ENCODE assay signal across 13 cellular contexts in the genomic region with DNA sequence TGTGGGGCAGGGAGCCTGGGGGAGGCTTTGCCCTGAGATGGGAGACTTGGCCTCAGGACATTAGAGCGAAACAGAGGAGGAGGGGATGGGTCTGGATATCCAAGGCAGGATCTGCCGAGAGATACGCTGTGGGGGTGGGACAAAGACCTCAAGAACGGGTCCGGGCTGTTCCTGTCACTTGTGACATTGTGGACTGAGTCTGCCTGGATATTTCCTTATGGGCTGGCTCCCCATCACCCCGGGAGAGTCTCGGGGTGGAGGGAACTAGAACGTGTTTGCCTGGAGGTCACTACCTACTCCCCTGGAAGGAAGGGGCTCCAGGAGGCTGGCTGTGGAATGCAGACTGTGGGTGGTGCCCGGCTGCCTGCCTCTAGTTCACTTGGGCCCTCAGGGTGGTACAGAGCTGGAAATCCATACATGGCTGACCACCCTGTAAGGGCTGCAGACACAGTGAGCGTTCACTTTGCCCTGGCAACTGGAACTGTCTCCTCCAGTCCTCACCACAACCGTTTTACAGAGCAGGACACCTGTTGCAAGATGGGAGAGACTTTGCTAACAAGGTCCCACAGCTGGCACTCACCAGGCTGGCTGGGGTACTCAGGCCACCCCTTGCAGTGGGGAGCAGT. TPM values are rescaled to one million over a fixed set of nuclear protein-coding genes. Genes with fewer than 3 reads are reported as not detected.
DNase-seq lines count a peak whose midpoint lies in the region; ATAC-seq and TF ChIP-seq lines count a peak whose summit lies in the region.
"Had no signal": no experiment of that assay in that cellular context is flagged by ENCODE, and none has a peak within 500 bp of the region (broad histone marks: within the 10 kb centered on the region; RNA-seq: fewer than 3 reads in every experiment).

No MANE protein-coding gene starts in this region.

- no peaks in the 10 kb centered on the region for H3K36me3 ChIP-seq in CD8-positive, alpha-beta memory T cell (ENCODE audit: insufficient read depth, low read length)
- H3K36me3 ChIP-seq in right lobe of liver (no peaks in the 10 kb centered on the region), spleen (no peaks in the 10 kb centered on the region), tibial artery (no peaks in the 10 kb centered on the region)
- H3K36me3 ChIP-seq: thyroid gland had no signal

- H3K9me3 Mint-ChIP-seq in CD8-positive, alpha-beta memory T cell: no peaks in the 10 kb centered on the region
- no peaks in the 10 kb centered on the region for H3K9me3 Mint-ChIP-seq in activated B cell treated with CpG ODN at 0.5 μM for 24 hours

- no peak overlapping the region for H3K4me3 Mint-ChIP-seq in CD8-positive, alpha-beta memory T cell
- H3K4me3 Mint-ChIP-seq in activated B cell treated with CpG ODN at 0.5 μM for 24 hours: no peak overlapping the region
- H3K4me3 Mint-ChIP-seq: activated naive CD4-positive, alpha-beta T cell treated with anti-CD3 and anti-CD28 coated beads, Interleukin-2, amount 10 ng/mL, durations not matched to agents 7 days and 5 days had no signal

- TF ChIP-seq CTCF in activated B cell treated with CpG ODN at 0.5 μM for 24 hours (IDR thresholded peaks at IDR 0.05) (no peak), right lobe of liver (IDR thresholded peaks at IDR 0.05) (no peak), spleen (IDR thresholded peaks at IDR 0.05 in 8 of 11, conservative IDR thresholded peaks at IDR 0.05 in 3 of 11) (no peak), tibial artery (IDR thresholded peaks at IDR 0.05) (no peak), GM13977 (IDR thresholded peaks at IDR 0.05; ENCODE audit: extremely low read depth, insufficient read depth, missing control alignments) (no peak)

- ATAC-seq in activated B cell treated with CpG ODN at 0.5 μM for 24 hours (ENCODE audit: low read depth) (no peak), right lobe of liver (no peak)

- in situ Hi-C loops in GM13977 (cut with MboI; ENCODE audit: low pct_unique_long_range_greater_than_20kb, low sequenced_read_pairs, unreplicated experiment): no loop called here

- TF ChIP-seq POLR2A in right lobe of liver (IDR thresholded peaks at IDR 0.05) (no peak), spleen (IDR thresholded peaks at IDR 0.05) (no peak)

- CTCF ChIA-PET in CD8-positive, alpha-beta memory T cell (lab: Charles Lee): no interaction called here
- CTCF ChIA-PET in activated B cell treated with CpG ODN at 0.5 μM for 24 hours (lab: Charles Lee): no interaction called here

- H3K27ac ChIP-seq in CD8-positive, alpha-beta memory T cell (ENCODE audit: low read depth, low read length): peak overlapping the region; percentile 9
- H3K27ac ChIP-seq in right lobe of liver: peak overlapping the region; percentile 0 to 65 (median 33)
- peak overlapping the region in 7 of 8 donors; percentile 7 to 81 (median 67) for H3K27ac ChIP-seq in spleen
- H3K27ac ChIP-seq in tibial artery: no peak overlapping the region

- H3K27me3 Mint-ChIP-seq in CD8-positive, alpha-beta memory T cell: no peaks in the 10 kb centered on the region
- no peaks in the 10 kb centered on the region for H3K27me3 Mint-ChIP-seq in activated B cell treated with CpG ODN at 0.5 μM for 24 hours
- H3K27me3 Mint-ChIP-seq: activated naive CD4-positive, alpha-beta T cell treated with anti-CD3 and anti-CD28 coated beads, Interleukin-2, amount 10 ng/mL, durations not matched to agents 7 days and 5 days had no signal

- H3K27me3 ChIP-seq in CD8-positive, alpha-beta memory T cell (ENCODE audit: insufficient read depth, low read length, poor library complexity, severe bottlenecking): no peaks in the 10 kb centered on the region
- H3K27me3 ChIP-seq in right lobe of liver: no peaks in the 10 kb centered on the region
- no peaks in the 10 kb centered on the region for H3K27me3 ChIP-seq in spleen (replicated peaks in 1 of 7)
- no peaks in the 10 kb centered on the region for H3K27me3 ChIP-seq in tibial artery
- H3K27me3 ChIP-seq: thyroid gland had no signal

- DNase-seq in CD8-positive, alpha-beta memory T cell: no peak
- DNase-seq in activated B cell treated with CpG ODN at 0.5 μM for 24 hours (no peak), right lobe of liver (no peak), spleen (no peak), GM03348 (ENCODE audit: low spot score) (no peak), tibial artery (no peak), GM13977 (ENCODE audit: low spot score) (no peak), NCI-H187 treated with DMSO at 0.1 percent for 48 hours (lab: John Stamatoyannopoulos, UW) (no peak)
- DNase-seq: activated naive CD4-positive, alpha-beta T cell treated with anti-CD3 and anti-CD28 coated beads, Interleukin-2, amount 10 ng/mL, durations not matched to agents 7 days and 5 days; central memory CD4-positive, alpha-beta T cell; EL; MV-4-11; thyroid gland had no signal

- WGBS in right lobe of liver (ENCODE audit: insufficient coverage, low coverage, low lambda C conversion rate, missing lambda C conversion rate): 43% methylated on average over 2 of the region's 11 CpGs
- WGBS in spleen, 5 donors: 66 to 82% (median 68%) methylated on average over 11 of the region's 11 CpGs

- peaks cover 0 to 20% (median 0%) of the 10 kb centered on the region in 3 donors for H3K36me3 Mint-ChIP-seq in CD8-positive, alpha-beta memory T cell
- peaks cover 22% of the 10 kb centered on the region for H3K36me3 Mint-ChIP-seq in activated B cell treated with CpG ODN at 0.5 μM for 24 hours (ENCODE audit: low read depth)

- peaks cover 42% of the 10 kb centered on the region for H3K4me1 ChIP-seq in CD8-positive, alpha-beta memory T cell (ENCODE audit: insufficient read depth, low read length)
- H3K4me1 ChIP-seq in right lobe of liver: peaks cover 3 to 58% (median 21%) of the 10 kb centered on the region in 4 donors
- H3K4me1 ChIP-seq in spleen: peaks cover 40 to 100% (median 90%) of the 10 kb centered on the region in 6 donors
- H3K4me1 ChIP-seq in tibial artery: peaks cover 0 to 32% (median 13%) of the 10 kb centered on the region in 4 donors

- POLR2A ChIA-PET in CD8-positive, alpha-beta memory T cell (lab: Charles Lee): no interaction called here
- POLR2A ChIA-PET in activated B cell treated with CpG ODN at 0.5 μM for 24 hours (lab: Charles Lee): no interaction called here

- H3K27ac Mint-ChIP-seq in CD8-positive, alpha-beta memory T cell: peak overlapping the region in 2 of 8 donors; percentile 78 to 93
- peak overlapping the region; percentile 41 for H3K27ac Mint-ChIP-seq in activated B cell treated with CpG ODN at 0.5 μM for 24 hours
- H3K27ac Mint-ChIP-seq: activated naive CD4-positive, alpha-beta T cell treated with anti-CD3 and anti-CD28 coated beads, Interleukin-2, amount 10 ng/mL, durations not matched to agents 7 days and 5 days had no signal

- H3K4me1 Mint-ChIP-seq in CD8-positive, alpha-beta memory T cell: peaks cover 53 to 83% (median 58%) of the 10 kb centered on the region in 3 donors
- H3K4me1 Mint-ChIP-seq in activated B cell treated with CpG ODN at 0.5 μM for 24 hours: peaks cover 78% of the 10 kb centered on the region

- H3K9me3 ChIP-seq in CD8-positive, alpha-beta memory T cell (ENCODE audit: low read length): no peaks in the 10 kb centered on the region
- H3K9me3 ChIP-seq in right lobe of liver (no peaks in the 10 kb centered on the region), spleen (no peaks in the 10 kb centered on the region), tibial artery (no peaks in the 10 kb centered on the region)
- H3K9me3 ChIP-seq: thyroid gland had no signal

- intact Hi-C loops in activated B cell treated with CpG ODN at 0.5 μM for 24 hours (cut with micrococcal nuclease) (no loop called here), right lobe of liver (cut with DNase I) (no loop called here), spleen (cut with DNase I; ENCODE audit: low total_unique reads) (no loop called here), tibial artery (cut with DNase I; ENCODE audit: low total_unique reads) (no loop called here)

- no peak overlapping the region for H3K4me3 ChIP-seq in CD8-positive, alpha-beta memory T cell (ENCODE audit: low read length)
- H3K4me3 ChIP-seq in right lobe of liver (no peak overlapping the region), spleen (no peak overlapping the region), tibial artery (no peak overlapping the region)
- H3K4me3 ChIP-seq: thyroid gland had no signal

RNA-seq across cellular contexts. Expression of a gene that starts 26.5 kb away (rescaled TPM):
- 100 to 1,000 TPM; 154 to 165 TPM for total RNA-seq in CD8-positive, alpha-beta memory T cell
- polyA plus RNA-seq in CD8-positive, alpha-beta memory T cell: 105 TPM
- total RNA-seq in activated B cell treated with CpG ODN at 0.5 μM for 24 hours (220 and 257 TPM in 2 replicates), right lobe of liver (10 to 100 TPM; 54.0 to 86.9 (median 68.3) TPM), spleen (100 to 1,000 TPM; 175 to 298 (median 197) TPM)
- polyA plus RNA-seq in spleen: 100 to 1,000 TPM in 1 of 3 donors, 10 to 100 TPM in 2; 57.1 to 104 (median 89.0) TPM

RNA-seq across cellular contexts. Expression of a gene that starts 43.1 kb away (rescaled TPM):
- 10 to 100 TPM; 76.1 to 80.1 TPM for total RNA-seq in CD8-positive, alpha-beta memory T cell
- 32.2 TPM for polyA plus RNA-seq in CD8-positive, alpha-beta memory T cell
- 69.4 and 74.9 TPM in 2 replicates for total RNA-seq in activated B cell treated with CpG ODN at 0.5 μM for 24 hours
- total RNA-seq in right lobe of liver: 10 to 100 TPM; 19.0 to 30.2 (median 26.8) TPM
- 10 to 100 TPM; 20.6 to 49.4 (median 33.6) TPM for total RNA-seq in spleen
- polyA plus RNA-seq in spleen: 100 to 1,000 TPM in 2 of 3 donors, 10 to 100 TPM in 1; 65.3 to 114 (median 111) TPM

Comparison
In these comparisons a context has a peak if more than half of its experiments do, and no peak if none do; other contexts are left out.
1. H3K27ac ChIP-seq: peak in CD8-positive, alpha-beta memory T cell (single experiment), right lobe of liver (3 of 3) and spleen (7 of 8); none in tibial artery (0 of 2).